Comparison of ENCODE assay signal across 35 cellular contexts in the genomic region with DNA sequence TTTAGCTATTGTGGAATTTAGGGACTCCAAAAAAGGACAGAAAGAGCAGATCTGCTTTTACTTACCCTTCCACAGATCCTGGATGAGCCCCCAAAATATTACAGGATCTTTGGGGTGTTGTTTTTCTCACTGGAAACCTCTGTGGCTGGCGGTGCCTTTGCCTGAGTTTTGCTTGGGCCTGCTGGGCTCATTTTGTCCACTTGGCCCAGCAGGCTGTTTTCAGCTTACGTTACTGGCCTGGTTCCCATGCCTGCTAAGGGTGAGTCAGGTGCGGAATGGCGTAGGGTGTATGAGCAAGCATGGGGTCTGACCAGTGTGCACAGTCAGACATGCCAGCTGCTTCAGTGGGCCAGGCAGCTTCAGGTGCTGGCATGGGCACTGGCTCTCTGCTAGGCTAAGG. TPM values are rescaled to one million over a fixed set of nuclear protein-coding genes. Genes with fewer than 3 reads are reported as not detected.
DNase-seq lines count a peak whose midpoint lies in the region; FAIRE-seq and TF ChIP-seq lines count a peak whose summit lies in the region.
"Had no signal": no experiment of that assay in that cellular context is flagged by ENCODE, and none has a peak within 500 bp of the region (broad histone marks: within the 10 kb centered on the region; RNA-seq: fewer than 3 reads in every experiment).

No MANE protein-coding gene starts in this region.

- H3K36me3 Mint-ChIP-seq in neural progenitor cell: no peaks in the 10 kb centered on the region
- H3K36me3 Mint-ChIP-seq: CD4-positive, CD25-positive, alpha-beta regulatory T cell; natural killer cell had no signal

- H3K4me1 ChIP-seq in neural progenitor cell: no peaks in the 10 kb centered on the region
- H3K4me1 ChIP-seq: gastrocnemius medialis, HAP-1, testis had no signal

- no peak overlapping the region for H2AFZ ChIP-seq in neural progenitor cell (replicated peaks)

- no peak for FAIRE-seq in bronchial epithelial cell (lab: Jason Lieb, UNC)
- FAIRE-seq: D721Med, TTC549 had no signal

- H3F3A ChIP-seq in neural progenitor cell (ENCODE audit: low read depth): no peaks in the 10 kb centered on the region

- H3K4me3 Mint-ChIP-seq in neural progenitor cell: no peak overlapping the region
- H3K4me3 Mint-ChIP-seq: activated CD8-positive, alpha-beta T cell treated with anti-CD3 and anti-CD28 coated beads, Interleukin-2, amount 10 ng/mL, durations not matched to agents 7 days and 5 days; activated naive CD8-positive, alpha-beta T cell; CD4-positive, CD25-positive, alpha-beta regulatory T cell; dendritic cell treated with granulocyte-macrophage colony-stimulating factor and Interleukin-4, amounts not matched to agents 40 ng/mL and 50 ng/mL, for 4 days; endodermal cell; natural killer cell; T-helper 1 cell treated with Interleukin-12 subunit alpha and Interleukin-12 subunit beta and Interleukin-4 antibody, amounts not matched to agents 30 μg/mL and 1 μg/mL, for 36 hours had no signal

- peak overlapping the region; percentile 66 for H3K27ac Mint-ChIP-seq in neural progenitor cell
- H3K27ac Mint-ChIP-seq: activated CD8-positive, alpha-beta T cell treated with anti-CD3 and anti-CD28 coated beads, Interleukin-2, amount 10 ng/mL, durations not matched to agents 7 days and 5 days; activated naive CD8-positive, alpha-beta T cell; CD4-positive, CD25-positive, alpha-beta regulatory T cell; dendritic cell treated with granulocyte-macrophage colony-stimulating factor and Interleukin-4, amounts not matched to agents 40 ng/mL and 50 ng/mL, for 4 days; endodermal cell; natural killer cell; T-helper 1 cell treated with Interleukin-12 subunit alpha and Interleukin-12 subunit beta and Interleukin-4 antibody, amounts not matched to agents 30 μg/mL and 1 μg/mL, for 36 hours had no signal

- no peak overlapping the region for H3K4me3 ChIP-seq in bronchial epithelial cell (ENCODE audit: low read depth, low read length)
- H3K4me3 ChIP-seq in neural progenitor cell: no peak overlapping the region
- H3K4me3 ChIP-seq: ascending aorta, esophagus squamous epithelium, gastrocnemius medialis, HAP-1, SK-N-MC, testis had no signal

- H3K4me1 Mint-ChIP-seq in neural progenitor cell: no peaks in the 10 kb centered on the region
- H3K4me1 Mint-ChIP-seq: CD4-positive, CD25-positive, alpha-beta regulatory T cell; endodermal cell; natural killer cell had no signal

- peaks cover 2% of the 10 kb centered on the region for H3K27me3 Mint-ChIP-seq in neural progenitor cell (ENCODE audit: insufficient read depth, low read depth)
- H3K27me3 Mint-ChIP-seq: activated naive CD8-positive, alpha-beta T cell had no signal

- DNase-seq in DMS 273 (lab: John Stamatoyannopoulos, UW; ENCODE audit: unreplicated experiment): peak; percentile 20
- DNase-seq in DMS 273 treated with DMSO at 0.1 percent for 48 hours (lab: John Stamatoyannopoulos, UW): no peak
- peak; percentile 15 for DNase-seq in NAMALWA (ENCODE audit: low spot score)
- peak; percentile 17 for DNase-seq in bronchial epithelial cell (ENCODE audit: low read depth)
- no peak for DNase-seq in neural progenitor cell (ENCODE audit: low spot score)
- DNase-seq in activated CD4-positive, CD25-positive, alpha-beta regulatory T cell (lab: John Stamatoyannopoulos, UW): no peak
- no peak for DNase-seq in islet precursor cell
- no peak for DNase-seq in NCI-H82 treated with DMSO at 0.1 percent for 48 hours (lab: John Stamatoyannopoulos, UW; ENCODE audit: unreplicated experiment)
- DNase-seq: activated CD4-positive, alpha-beta T cell treated with anti-CD3 and anti-CD28 coated beads for 1 hour; activated CD8-positive, alpha-beta T cell treated with anti-CD3 and anti-CD28 coated beads, Interleukin-2, amount 10 ng/mL, durations not matched to agents 7 days and 5 days; activated effector memory CD4-positive, alpha-beta T cell treated with Interleukin-2 at 50 U/mL for 16 hours; activated T-cell treated with anti-CD3 and anti-CD28 coated beads for 4 hours; caudate nucleus; CD4-positive, CD25-positive, alpha-beta regulatory T cell; endodermal cell; esophagus squamous epithelium; gastrocnemius medialis; hippocampal formation; KG1; left ventricle myocardium superior; midbrain; natural killer cell; NCI-H524 treated with DMSO at 0.1 percent for 48 hours; stimulated activated naive CD8-positive, alpha-beta T cell treated with anti-CD3 and anti-CD28 coated beads, Interleukin-15, Interleukin-2, amounts not matched to agents 100 U/mL and 50 U/mL, for 24 hours; testis had no signal

- H3K27me3 ChIP-seq in bronchial epithelial cell (ENCODE audit: control insufficient read depth, insufficient read depth, low read length) (peaks cover 2% of the 10 kb centered on the region), neural progenitor cell (no peaks in the 10 kb centered on the region)
- H3K27me3 ChIP-seq: ascending aorta, esophagus squamous epithelium, gastrocnemius medialis, testis had no signal

- no peak overlapping the region for H3K9ac ChIP-seq in neural progenitor cell

- H3K27ac ChIP-seq in neural progenitor cell: no peak overlapping the region
- H3K27ac ChIP-seq: 22Rv1, ascending aorta, esophagus squamous epithelium, gastrocnemius medialis, RWPE1, SK-N-MC, testis had no signal

- no peaks in the 10 kb centered on the region for H3K9me3 ChIP-seq in neural progenitor cell (ENCODE audit: low read depth)
- H3K9me3 ChIP-seq: testis had no signal

- TF ChIP-seq CTCF in bronchial epithelial cell (IDR thresholded peaks at IDR 0.05; ENCODE audit: insufficient read depth, low read length, severe bottlenecking) (no peak), neural progenitor cell (IDR thresholded peaks at IDR 0.05) (no peak)

- H3K4me2 ChIP-seq in neural progenitor cell: no peak overlapping the region

- H3K9me3 Mint-ChIP-seq in neural progenitor cell: peaks cover 3% of the 10 kb centered on the region

- no peaks in the 10 kb centered on the region for H4K20me1 ChIP-seq in neural progenitor cell (ENCODE audit: low read depth)

- H3K79me2 ChIP-seq in neural progenitor cell (ENCODE audit: low read depth): no peaks in the 10 kb centered on the region

- no peaks in the 10 kb centered on the region for H3K36me3 ChIP-seq in bronchial epithelial cell (ENCODE audit: control insufficient read depth, insufficient read depth, low read length)
- H3K36me3 ChIP-seq in neural progenitor cell: no peaks in the 10 kb centered on the region
- H3K36me3 ChIP-seq: ascending aorta, esophagus squamous epithelium, gastrocnemius medialis, HAP-1 had no signal

RNA-seq across cellular contexts. Expression of gene HSD17B6, which starts 45.8 kb away (rescaled TPM):
- total RNA-seq in bronchial epithelial cell (under 0.01 TPM in 1 of 2 replicates, not detected in the other), neural progenitor cell (ENCODE audit: low replicate concordance) (2.5 and 10.0 TPM in 2 replicates)
- total RNA-seq: ascending aorta; CD4-positive, CD25-positive, alpha-beta regulatory T cell had no signal

RNA-seq across cellular contexts. Expression of gene PRIM1, which starts 56.8 kb away (rescaled TPM):
- total RNA-seq in bronchial epithelial cell (3.2 and 3.7 TPM in 2 replicates), neural progenitor cell (ENCODE audit: low replicate concordance) (108 and 166 TPM in 2 replicates)

Comparison
In these comparisons a context has a peak if more than half of its experiments do, and no peak if none do; other contexts are left out.
1. DNase-seq: peak in DMS 273 (single experiment), NAMALWA (single experiment) and bronchial epithelial cell (single experiment); none in DMS 273 treated with DMSO at 0.1 percent for 48 hours (single experiment), neural progenitor cell (single experiment), activated CD4-positive, CD25-positive, alpha-beta regulatory T cell (0 of 4), islet precursor cell (single experiment) and NCI-H82 treated with DMSO at 0.1 percent for 48 hours (single experiment).
2. RNA of gene PRIM1, which starts 56.8 kb away (total RNA-seq): 108 to 166 TPM in neural progenitor cell; 3.2 to 3.7 TPM in bronchial epithelial cell; every median in the first group is over 10 times any median in the second.